In genomic region chr3:52253314-52254260, GRCh38 we compare ENCODE assay signal across 8 cellular contexts. TPM values are rescaled to one million over a fixed set of nuclear protein-coding genes. Genes with fewer than 3 reads are reported as not detected.
DNase-seq lines count a peak whose midpoint lies in the region; ATAC-seq and TF ChIP-seq lines count a peak whose summit lies in the region.

No MANE protein-coding gene starts in this region.

- DNase-seq in T-cell (peak; percentile 65 to 96 (median 88)), amniotic epithelial cell (ENCODE audit: low read depth) (peak; percentile 50), NCI-H2029 treated with DMSO at 0.1 percent for 48 hours (lab: John Stamatoyannopoulos, UW) (no peak), foreskin fibroblast (no peak)
- peak; percentile 91 for DNase-seq in stimulated activated naive CD4-positive, alpha-beta T cell treated with Interleukin-2 at 50 U/mL for 16 hours (lab: John Stamatoyannopoulos, UW)

- CTCF ChIA-PET in T-cell (lab: Charles Lee): interaction anchor here (0.6 to 3.2 kb wide), 13 partner anchors 9 to 1901 kb away, joined by 3 to 17 read pairs (median 6); partner anchors contain the start of genes TWF2 (in 1 of the 2) and WDR82 (in 1 of the 2)

- H3K27ac ChIP-seq in mesodermal cell (ENCODE audit: low read depth, low read length, severe bottlenecking): peak overlapping the region; percentile 36

- H3K4me3 ChIP-seq in mesodermal cell (ENCODE audit: extremely low read depth, insufficient read depth, low read length, poor library complexity, severe bottlenecking): no peak overlapping the region
- no peak overlapping the region for H3K4me3 ChIP-seq in foreskin fibroblast (ENCODE audit: low read depth in 1 of 2, low read length in 2 of 2)

- peak overlapping the region; percentile 66 to 75 (median 74) for H3K4me3 Mint-ChIP-seq in T-cell

- no peaks in the 10 kb centered on the region for H3K27me3 Mint-ChIP-seq in T-cell

- H3K36me3 ChIP-seq in mesodermal cell (ENCODE audit: control insufficient read depth, insufficient read depth, low read length): peaks cover 94% of the 10 kb centered on the region

- peaks cover 88 to 95% (median 92%) of the 10 kb centered on the region in 3 donors for H3K4me1 Mint-ChIP-seq in T-cell

- H3K9me3 ChIP-seq in mesodermal cell (ENCODE audit: control insufficient read depth, low read length): no peaks in the 10 kb centered on the region

- H3K9me3 Mint-ChIP-seq in T-cell: no peaks in the 10 kb centered on the region

- no peak for TF ChIP-seq CTCF in foreskin fibroblast (IDR thresholded peaks at IDR 0.05; ENCODE audit: low read depth, low read length)

- POLR2A ChIA-PET in T-cell (lab: Charles Lee): interaction anchor here (0.5 to 2.8 kb wide), 14 partner anchors 10 to 398 kb away, joined by 3 to 20 read pairs (median 4); partner anchors contain the start of genes TWF2 (in 1 of the 2) and WDR82 (in 1 of the 2)

- no peaks in the 10 kb centered on the region for H3K4me1 ChIP-seq in mesodermal cell (ENCODE audit: control insufficient read depth, insufficient read depth, low read length, poor library complexity, severe bottlenecking)

- peaks cover 44% of the 10 kb centered on the region for H3K36me3 Mint-ChIP-seq in T-cell

- 95 to 98% methylated on average over 8 to 9 of the region's 11 CpGs for WGBS in mesodermal cell (ENCODE audit: insufficient coverage in 2 of 2), 2 experiments

- ATAC-seq in GM19025 (IDR thresholded peaks at IDR 0.05; ENCODE audit: low read depth, unreplicated experiment): peak; percentile 88
- ATAC-seq in HG03103 (IDR thresholded peaks at IDR 0.05; ENCODE audit: low read depth, unreplicated experiment): peak; percentile 79
- peak; percentile 89 to 90 (median 90) for ATAC-seq in T-cell (replicated peaks in 1 of 4)

- H3K27ac Mint-ChIP-seq in T-cell: peak overlapping the region; percentile 97 to 99

RNA-seq across cellular contexts. Expression of gene PPM1M, which starts 8.0 kb away (rescaled TPM):
- 10 to 100 TPM; 63.4 to 78.1 (median 73.4) TPM for total RNA-seq in T-cell
- polyA plus RNA-seq in mesodermal cell (2013, experiment 1 of 2): 8.4 TPM
- polyA plus RNA-seq in mesodermal cell (2013, experiment 2 of 2): 7.7 TPM

RNA-seq across cellular contexts. Expression of gene TWF2, which starts 14.6 kb away (rescaled TPM):
- 10 to 100 TPM; 49.8 to 99.9 (median 88.3) TPM for total RNA-seq in T-cell
- polyA plus RNA-seq in mesodermal cell (2013, experiment 1 of 2): 75.3 TPM
- polyA plus RNA-seq in mesodermal cell (2013, experiment 2 of 2): 61.3 TPM

RNA-seq across cellular contexts. Expression of gene WDR82, which starts 24.9 kb away (rescaled TPM):
- 100 to 1,000 TPM; 119 to 159 (median 154) TPM for total RNA-seq in T-cell
- polyA plus RNA-seq in mesodermal cell (2013, experiment 1 of 2): 68.1 TPM
- polyA plus RNA-seq in mesodermal cell (2013, experiment 2 of 2): 62.5 TPM

RNA-seq across cellular contexts. Expression of gene TLR9, which starts 28.1 kb away (rescaled TPM):
- 1 to 10 TPM in 3 of 5 donors, under 1 TPM in 1, not detected in 1; 0.54 to 2.9 (median 2.1) TPM for total RNA-seq in T-cell
- 0.15 TPM for polyA plus RNA-seq in mesodermal cell (2013, experiment 1 of 2)
- polyA plus RNA-seq in mesodermal cell (2013, experiment 2 of 2): not detected

RNA-seq across cellular contexts. Expression of gene GLYCTK, which starts 34.0 kb away (rescaled TPM):
- 10 to 100 TPM; 36.7 to 42.5 (median 37.5) TPM for total RNA-seq in T-cell
- polyA plus RNA-seq in mesodermal cell (2013, experiment 1 of 2): 8.2 TPM
- 6.3 TPM for polyA plus RNA-seq in mesodermal cell (2013, experiment 2 of 2)

Comparison
In these comparisons a context has a peak if more than half of its experiments do, and no peak if none do; other contexts are left out.
1. DNase-seq: peak in T-cell (34 of 34), amniotic epithelial cell (single experiment) and stimulated activated naive CD4-positive, alpha-beta T cell treated with Interleukin-2 at 50 U/mL for 16 hours (single experiment); none in NCI-H2029 treated with DMSO at 0.1 percent for 48 hours (single experiment) and foreskin fibroblast (0 of 2).
2. Peak in every context shown above with its lines, with median percentiles within 50 percentile points of each other: ATAC-seq.